ENCODE assay signal across 18 cellular contexts in genomic region chr1:21652937-21653743, GRCh38. TPM values are rescaled to one million over a fixed set of nuclear protein-coding genes. Genes with fewer than 3 reads are reported as not detected.
DNase-seq lines count a peak whose midpoint lies in the region; ATAC-seq and TF ChIP-seq lines count a peak whose summit lies in the region.
"Had no signal": no experiment of that assay in that cellular context is flagged by ENCODE, and none has a peak within 500 bp of the region (broad histone marks: within the 10 kb centered on the region; RNA-seq: fewer than 3 reads in every experiment).

No MANE protein-coding gene starts in this region.

- no peaks in the 10 kb centered on the region for H3K36me3 ChIP-seq in stomach
- H3K36me3 ChIP-seq: suprapubic skin had no signal

- no peaks in the 10 kb centered on the region for H3K9me3 Mint-ChIP-seq in activated CD8-positive, alpha-beta T cell treated with anti-CD3 and anti-CD28 coated beads, Interleukin-2, amount 10 ng/mL, durations not matched to agents 7 days and 5 days (ENCODE audit: insufficient read depth)
- H3K9me3 Mint-ChIP-seq in activated CD8-positive, alpha-beta T cell treated with anti-CD3 and anti-CD28 coated beads for 36 hours: no peaks in the 10 kb centered on the region
- H3K9me3 Mint-ChIP-seq in T-cell: no peaks in the 10 kb centered on the region

- WGBS in stomach, 5 donors: 35 to 56% (median 50%) methylated on average over 9 to 10 of the region's 10 CpGs

- peaks cover 3 to 45% (median 5%) of the 10 kb centered on the region in 3 donors for H3K27me3 ChIP-seq in stomach

- peak overlapping the region; percentile 16 to 71 (median 52) for H3K27ac ChIP-seq in stomach
- H3K27ac ChIP-seq: suprapubic skin had no signal

- H3K9me3 ChIP-seq in stomach: no peaks in the 10 kb centered on the region
- H3K9me3 ChIP-seq: suprapubic skin had no signal

- H3K27me3 Mint-ChIP-seq in activated CD8-positive, alpha-beta T cell treated with anti-CD3 and anti-CD28 coated beads, Interleukin-2, amount 10 ng/mL, durations not matched to agents 7 days and 5 days (ENCODE audit: low read depth): peaks cover 29% of the 10 kb centered on the region
- H3K27me3 Mint-ChIP-seq in activated CD8-positive, alpha-beta T cell treated with anti-CD3 and anti-CD28 coated beads for 36 hours: peaks cover 16% of the 10 kb centered on the region
- H3K27me3 Mint-ChIP-seq in T-cell: peaks cover 0 to 2% of the 10 kb centered on the region in 2 donors

- H3K4me3 Mint-ChIP-seq in activated CD8-positive, alpha-beta T cell treated with anti-CD3 and anti-CD28 coated beads, Interleukin-2, amount 10 ng/mL, durations not matched to agents 7 days and 5 days: peak overlapping the region; percentile 62
- no peak overlapping the region for H3K4me3 Mint-ChIP-seq in activated CD8-positive, alpha-beta T cell treated with anti-CD3 and anti-CD28 coated beads for 36 hours
- peak overlapping the region; percentile 73 to 86 (median 78) for H3K4me3 Mint-ChIP-seq in T-cell

- CTCF ChIA-PET in activated CD8-positive, alpha-beta T cell treated with anti-CD3 and anti-CD28 coated beads, Interleukin-2, amount 10 ng/mL, durations not matched to agents 7 days and 5 days (lab: Charles Lee): interaction anchor here (0.6 kb wide), 1 partner anchor 24 kb away, joined by 3 read pairs; no protein-coding TSS in a partner anchor
- CTCF ChIA-PET in activated CD8-positive, alpha-beta T cell treated with anti-CD3 and anti-CD28 coated beads for 36 hours (lab: Charles Lee): interaction anchor here (1.5 kb wide), 1 partner anchor 310 kb away, joined by 3 read pairs; no protein-coding TSS in a partner anchor
- CTCF ChIA-PET in T-cell (lab: Charles Lee): no interaction called here

- intact Hi-C loops in activated CD8-positive, alpha-beta T cell treated with anti-CD3 and anti-CD28 coated beads for 36 hours (cut with micrococcal nuclease): no loop called here
- intact Hi-C loops in left colon (cut with DNase I, micrococcal nuclease): loop anchor here in 1 of 2 donors (10.0 kb wide), 1 partner anchor 428 kb away; no protein-coding TSS in a partner anchor
- intact Hi-C loops in stomach (cut with DNase I; ENCODE audit: low total_unique reads): loop anchor here (10.0 kb wide), 1 partner anchor 138 kb away; no protein-coding TSS in a partner anchor

- POLR2A ChIA-PET in activated CD8-positive, alpha-beta T cell treated with anti-CD3 and anti-CD28 coated beads, Interleukin-2, amount 10 ng/mL, durations not matched to agents 7 days and 5 days (lab: Charles Lee): no interaction called here
- POLR2A ChIA-PET in activated CD8-positive, alpha-beta T cell treated with anti-CD3 and anti-CD28 coated beads for 36 hours (lab: Charles Lee): no interaction called here
- POLR2A ChIA-PET in T-cell (lab: Charles Lee): interaction anchor here in 1 of 2 donors (0.5 kb wide), 1 partner anchor 380 kb away, joined by 3 read pairs; no protein-coding TSS in a partner anchor

- no peak for TF ChIP-seq CTCF in activated CD8-positive, alpha-beta T cell treated with anti-CD3 and anti-CD28 coated beads for 36 hours (IDR thresholded peaks at IDR 0.05)
- no peak for TF ChIP-seq CTCF in stomach (IDR thresholded peaks at IDR 0.05)

- no peak overlapping the region for H3K27ac Mint-ChIP-seq in activated CD8-positive, alpha-beta T cell treated with anti-CD3 and anti-CD28 coated beads, Interleukin-2, amount 10 ng/mL, durations not matched to agents 7 days and 5 days
- no peak overlapping the region for H3K27ac Mint-ChIP-seq in activated CD8-positive, alpha-beta T cell treated with anti-CD3 and anti-CD28 coated beads for 36 hours
- H3K27ac Mint-ChIP-seq in T-cell: peak overlapping the region in 1 of 2 donors; percentile 57

- no peak for DNase-seq in activated CD8-positive, alpha-beta T cell treated with anti-CD3 and anti-CD28 coated beads, Interleukin-2, amount 10 ng/mL, durations not matched to agents 7 days and 5 days
- DNase-seq in activated CD8-positive, alpha-beta T cell treated with anti-CD3 and anti-CD28 coated beads for 36 hours: no peak
- DNase-seq in T-cell (no peak), left colon (no peak), stomach (no peak), ecto neural progenitor cell (ENCODE audit: low spot score) (no peak), HuH-7 (ENCODE audit: low spot score) (no peak), SIG-M5 treated with dmso at 0.1 percent for 504 hours (lab: John Stamatoyannopoulos, UW; ENCODE audit: unreplicated experiment) (no peak)
- DNase-seq: activated CD4-positive, alpha-beta T cell treated with anti-CD3 and anti-CD28 coated beads for 48 hours; activated gamma-delta T cell; cerebellar nuclear complex; DND-41; IMR-90; left ventricle myocardium superior; NCI-H1105 treated with DMSO at 0.1 percent for 48 hours; NCI-H510A; OCI-M1 had no signal

- no peak overlapping the region for H3K4me3 ChIP-seq in stomach
- H3K4me3 ChIP-seq: suprapubic skin had no signal

- ATAC-seq in activated CD8-positive, alpha-beta T cell treated with anti-CD3 and anti-CD28 coated beads, Interleukin-2, amount 10 ng/mL, durations not matched to agents 7 days and 5 days: no peak
- no peak for ATAC-seq in activated CD8-positive, alpha-beta T cell treated with anti-CD3 and anti-CD28 coated beads for 36 hours
- no peak for ATAC-seq in T-cell (replicated peaks in 1 of 4)
- ATAC-seq in left colon: peak; percentile 40
- ATAC-seq: left ventricle myocardium superior had no signal

- TF ChIP-seq EP300 in stomach (IDR thresholded peaks at IDR 0.05): no peak

- H3K4me1 ChIP-seq in stomach: peaks cover 18 to 43% (median 26%) of the 10 kb centered on the region in 4 donors

- H3K36me3 Mint-ChIP-seq in activated CD8-positive, alpha-beta T cell treated with anti-CD3 and anti-CD28 coated beads, Interleukin-2, amount 10 ng/mL, durations not matched to agents 7 days and 5 days (ENCODE audit: low read depth): no peaks in the 10 kb centered on the region
- H3K36me3 Mint-ChIP-seq in activated CD8-positive, alpha-beta T cell treated with anti-CD3 and anti-CD28 coated beads for 36 hours (ENCODE audit: low read depth): no peaks in the 10 kb centered on the region
- no peaks in the 10 kb centered on the region for H3K36me3 Mint-ChIP-seq in T-cell

- TF ChIP-seq POLR2A in stomach (IDR thresholded peaks at IDR 0.05): no peak

- H3K4me1 Mint-ChIP-seq in activated CD8-positive, alpha-beta T cell treated with anti-CD3 and anti-CD28 coated beads, Interleukin-2, amount 10 ng/mL, durations not matched to agents 7 days and 5 days (ENCODE audit: low read depth): peaks cover 15% of the 10 kb centered on the region
- H3K4me1 Mint-ChIP-seq in activated CD8-positive, alpha-beta T cell treated with anti-CD3 and anti-CD28 coated beads for 36 hours (ENCODE audit: low read depth): peaks cover 8% of the 10 kb centered on the region
- peaks cover 15 to 18% (median 15%) of the 10 kb centered on the region in 3 donors for H3K4me1 Mint-ChIP-seq in T-cell

RNA-seq across cellular contexts. Expression of gene RAP1GAP, which starts 16.0 kb away (rescaled TPM):
- under 1 TPM in 1 of 2 experiments, not detected in 1; 0.13 TPM for total RNA-seq in activated CD8-positive, alpha-beta T cell treated with anti-CD3 and anti-CD28 coated beads, Interleukin-2, amount 10 ng/mL, durations not matched to agents 7 days and 5 days
- total RNA-seq in activated CD8-positive, alpha-beta T cell treated with anti-CD3 and anti-CD28 coated beads for 36 hours: 1 to 10 TPM; 1.3 to 1.6 TPM
- total RNA-seq in T-cell (1 to 10 TPM in 1 of 5 donors, under 1 TPM in 4; 0.18 to 1.0 (median 0.35) TPM), left colon (10 to 100 TPM; 45.2 to 53.1 TPM), stomach (100 to 1,000 TPM in 1 of 5 donors, 10 to 100 TPM in 4; 21.1 to 117 (median 60.6) TPM)
- 10 to 100 TPM; 48.6 to 98.3 (median 57.9) TPM for polyA plus RNA-seq in stomach

Comparison
In these comparisons a context has a peak if more than half of its experiments do, and no peak if none do; other contexts are left out.
1. RNA of gene RAP1GAP, which starts 16.0 kb away (total RNA-seq): 21.1 to 117 TPM in stomach and 45.2 to 53.1 TPM in left colon; 1.3 to 1.6 TPM in activated CD8-positive, alpha-beta T cell treated with anti-CD3 and anti-CD28 coated beads for 36 hours, 0.18 to 1.0 TPM in T-cell and 0.13 TPM in activated CD8-positive, alpha-beta T cell treated with anti-CD3 and anti-CD28 coated beads, Interleukin-2, amount 10 ng/mL, durations not matched to agents 7 days and 5 days; every median in the first group is over 4 times any median in the second.
2. CTCF ChIA-PET loops: an anchor here in activated CD8-positive, alpha-beta T cell treated with anti-CD3 and anti-CD28 coated beads, Interleukin-2, amount 10 ng/mL, durations not matched to agents 7 days and 5 days (0.6 kb wide) and activated CD8-positive, alpha-beta T cell treated with anti-CD3 and anti-CD28 coated beads for 36 hours (1.5 kb wide); none called in T-cell.